ENCODE assay signal across 14 cellular contexts in genomic region chr3:167084566-167084965, GRCh38.
"Had no signal": no experiment of that assay in that cellular context is flagged by ENCODE, and none has a peak within 500 bp of the region (broad histone marks: within the 10 kb centered on the region; RNA-seq: fewer than 3 reads in every experiment).

No MANE protein-coding gene starts in this region.

- H3K9ac ChIP-seq: SK-N-SH had no signal

- H3K27me3 ChIP-seq: brain microvascular endothelial cell, neutrophil, sigmoid colon had no signal

- H3K27ac ChIP-seq: brain microvascular endothelial cell, neutrophil, sigmoid colon had no signal

- H3K4me2 ChIP-seq: SK-N-SH had no signal

- H3K4me1 ChIP-seq: sigmoid colon had no signal

- H3K9me3 ChIP-seq: neutrophil, sigmoid colon, SK-N-SH had no signal

- H3K4me3 ChIP-seq: sigmoid colon had no signal

- H3K36me3 ChIP-seq: brain microvascular endothelial cell, neutrophil, sigmoid colon had no signal

- DNase-seq: amniotic stem cell; brain microvascular endothelial cell; foreskin fibroblast; glutamatergic neuron; posterior cingulate gyrus; sigmoid colon; SK-N-SH; stimulated activated CD4-positive, alpha-beta T cell treated with anti-CD3 and anti-CD28 coated beads, Interleukin-12 subunit alpha, Interleukin-12 subunit beta, amount 100 ng/mL, for 4 hours; stimulated activated naive CD4-positive, alpha-beta T cell treated with Interleukin-2 at 50 U/mL for 16 hours; trophoblast cell had no signal

- ATAC-seq: activated CD4-positive, CD25-positive, alpha-beta regulatory T cell treated with anti-CD3 and anti-CD28 coated beads, Interleukin-2, amount 50 U/mL, for 24 hours; esophagus mucosa; left lobe of liver had no signal
